In genomic region chr9:4375424-4376195, GRCh38 we compare ENCODE assay signal across 9 cellular contexts.
A peak's percentile ranks its signal among the peaks of the same experiment; 100 is the strongest.
DNase-seq lines count a peak whose midpoint lies in the region; ATAC-seq, FAIRE-seq and TF ChIP-seq lines count a peak whose summit lies in the region.
"Had no signal": no experiment of that assay in that cellular context is flagged by ENCODE, and none has a peak within 500 bp of the region (broad histone marks: within the 10 kb centered on the region; RNA-seq: fewer than 3 reads in every experiment).

No MANE protein-coding gene starts in this region.

- no peak for TF ChIP-seq EP300 in Ishikawa (IDR thresholded peaks at IDR 0.05; ENCODE audit: borderline replicate concordance)

- 0 out of 2 replicates have a peak, but pooled peaks have one; percentile 16 for TF ChIP-seq CTCF in WERI-Rb-1 (IDR thresholded peaks at IDR 0.05; ENCODE audit: low read depth, low read length)

- H3K9me3 Mint-ChIP-seq in T-helper 2 cell treated with Interferon-gamma antibody and Interleukin-4, amounts not matched to agents 5 μg/mL and 100 μg/mL, for 36 hours, result no peaks in the 10 kb centered on the region
- H3K9me3 Mint-ChIP-seq: stimulated activated naive CD8-positive, alpha-beta T cell treated with anti-CD3 and anti-CD28 coated beads, Interleukin-15, Interleukin-2, amounts not matched to agents 100 ng/mL and 50 ng/mL, for 24 hours had no signal

- H3K27ac ChIP-seq in WERI-Rb-1, result no peak overlapping the region

- no peaks in the 10 kb centered on the region for H3K36me3 Mint-ChIP-seq in T-helper 2 cell treated with Interferon-gamma antibody and Interleukin-4, amounts not matched to agents 5 μg/mL and 100 μg/mL, for 36 hours (ENCODE audit: low read depth)

- ATAC-seq in HG02763 (IDR thresholded peaks at IDR 0.05; ENCODE audit: unreplicated experiment) (no peak), HG03520 (IDR thresholded peaks at IDR 0.05; ENCODE audit: unreplicated experiment) (no peak)

- H3K9me3 ChIP-seq in WERI-Rb-1 (ENCODE audit: severe bottlenecking), result no peaks in the 10 kb centered on the region

- no peak overlapping the region for H3K4me3 Mint-ChIP-seq in T-helper 2 cell treated with Interferon-gamma antibody and Interleukin-4, amounts not matched to agents 5 μg/mL and 100 μg/mL, for 36 hours
- H3K4me3 Mint-ChIP-seq: stimulated activated naive CD8-positive, alpha-beta T cell treated with anti-CD3 and anti-CD28 coated beads, Interleukin-15, Interleukin-2, amounts not matched to agents 100 ng/mL and 50 ng/mL, for 24 hours had no signal

- no peak overlapping the region for H3K27ac Mint-ChIP-seq in T-helper 2 cell treated with Interferon-gamma antibody and Interleukin-4, amounts not matched to agents 5 μg/mL and 100 μg/mL, for 36 hours
- H3K27ac Mint-ChIP-seq: stimulated activated naive CD8-positive, alpha-beta T cell treated with anti-CD3 and anti-CD28 coated beads, Interleukin-15, Interleukin-2, amounts not matched to agents 100 ng/mL and 50 ng/mL, for 24 hours had no signal

- no peaks in the 10 kb centered on the region for H3K36me3 ChIP-seq in WERI-Rb-1

- DNase-seq in Ammon's horn (ENCODE audit: low spot score), result peak; percentile 65
- DNase-seq in WERI-Rb-1, result no peak
- peak; percentile 19 for DNase-seq in iPS-NIHi11 (ENCODE audit: low spot score)
- DNase-seq in urothelium cell line (ENCODE audit: low spot score), result peak; percentile 23
- no peak for DNase-seq in T-helper 2 cell treated with Interferon-gamma antibody and Interleukin-4, amounts not matched to agents 5 μg/mL and 100 μg/mL, for 36 hours (ENCODE audit: low spot score)

- TF ChIP-seq RAD21 in Ishikawa (IDR thresholded peaks at IDR 0.05; ENCODE audit: low read depth), result peak; percentile 73

- H3K27me3 Mint-ChIP-seq in T-helper 2 cell treated with Interferon-gamma antibody and Interleukin-4, amounts not matched to agents 5 μg/mL and 100 μg/mL, for 36 hours (ENCODE audit: low read depth), result peaks cover 8% of the 10 kb centered on the region

- peaks cover 2% of the 10 kb centered on the region for H3K27me3 ChIP-seq in WERI-Rb-1 (ENCODE audit: insufficient read depth, low read depth, severe bottlenecking)

- FAIRE-seq in urothelium cell line (lab: Jason Lieb, UNC), result no peak

- H3K4me3 ChIP-seq in WERI-Rb-1 (ENCODE audit: low read depth, low read length), result no peak overlapping the region

- no peaks in the 10 kb centered on the region for H3K4me1 Mint-ChIP-seq in T-helper 2 cell treated with Interferon-gamma antibody and Interleukin-4, amounts not matched to agents 5 μg/mL and 100 μg/mL, for 36 hours (ENCODE audit: low read depth)

TF ChIP-seq in Ishikawa, 13 proteins besides CTCF, POLR2A, EP300 and RAD21:
- TF ChIP-seq CEBPB (IDR thresholded peaks at IDR 0.05) (no peak), FOXM1 (IDR thresholded peaks at IDR 0.05; ENCODE audit: borderline replicate concordance, low read depth) (no peak), CREB1 (IDR thresholded peaks at IDR 0.05; ENCODE audit: low read depth) (no peak), TAF1 (IDR thresholded peaks at IDR 0.05; ENCODE audit: low read depth) (no peak), NFIC (IDR thresholded peaks at IDR 0.05) (no peak), TCF12 (IDR thresholded peaks at IDR 0.05; ENCODE audit: low read depth) (no peak), MAX (IDR thresholded peaks at IDR 0.05) (no peak), TEAD4 (IDR thresholded peaks at IDR 0.05) (no peak), USF1 (IDR thresholded peaks at IDR 0.05) (no peak), ZBTB7A (IDR thresholded peaks at IDR 0.05; ENCODE audit: low read depth) (no peak), YY1 (IDR thresholded peaks at IDR 0.05; ENCODE audit: low read depth) (no peak), REST (IDR thresholded peaks at IDR 0.05; ENCODE audit: low read depth) (no peak)

Comparison
In these comparisons a context has a peak if more than half of its experiments do, and no peak if none do; other contexts are left out.
1. DNase-seq: peak in Ammon's horn (single experiment), iPS-NIHi11 (single experiment) and urothelium cell line (single experiment); none in WERI-Rb-1 (single experiment) and T-helper 2 cell treated with Interferon-gamma antibody and Interleukin-4, amounts not matched to agents 5 μg/mL and 100 μg/mL, for 36 hours (single experiment).